26 cellular contexts compared by ENCODE assay signal in genomic region chr4:48049483-48049882, GRCh38. TPM values are rescaled to one million over a fixed set of nuclear protein-coding genes. Genes with fewer than 3 reads are reported as not detected.
"Had no signal": no experiment of that assay in that cellular context is flagged by ENCODE, and none has a peak within 500 bp of the region (broad histone marks: within the 10 kb centered on the region; RNA-seq: fewer than 3 reads in every experiment).

No MANE protein-coding gene starts in this region.

- H3K4me1 ChIP-seq: ascending aorta had no signal

- H3K36me3 ChIP-seq: ascending aorta had no signal

- H3K36me3 Mint-ChIP-seq: activated CD8-positive, alpha-beta memory T cell treated with anti-CD3 and anti-CD28 coated beads, Interleukin-2, amount 10 ng/mL, durations not matched to agents 7 days and 5 days; activated naive CD4-positive, alpha-beta T cell treated with anti-CD3 and anti-CD28 coated beads, Interleukin-2, amount 50 U/mL, for 24 hours; brain had no signal

- H3K27me3 ChIP-seq: ascending aorta had no signal

- H3K27ac Mint-ChIP-seq: activated CD8-positive, alpha-beta memory T cell treated with anti-CD3 and anti-CD28 coated beads, Interleukin-2, amount 10 ng/mL, durations not matched to agents 7 days and 5 days; activated T-cell treated with anti-CD3 and anti-CD28 coated beads, Interleukin-2, amount 50 U/mL, for 24 hours; activated T-helper 1 cell treated with anti-CD3 and anti-CD28 coated beads, Interleukin-12 subunit alpha, Interleukin-12 subunit beta, Interleukin-2, Interleukin-4 antibody, amounts not matched to agents 30 ng/mL and 10 ng/mL and 1 ng/mL, durations not matched to agents 14 hours and 24 hours and 36 hours; brain; T-helper 1 cell treated with Interleukin-12 subunit alpha and Interleukin-12 subunit beta and Interleukin-4 antibody, amounts not matched to agents 30 μg/mL and 1 μg/mL, for 36 hours had no signal

- H3K4me3 Mint-ChIP-seq: activated CD8-positive, alpha-beta memory T cell treated with anti-CD3 and anti-CD28 coated beads, Interleukin-2, amount 10 ng/mL, durations not matched to agents 7 days and 5 days; activated naive CD4-positive, alpha-beta T cell treated with anti-CD3 and anti-CD28 coated beads, Interleukin-2, amount 50 U/mL, for 24 hours; activated T-cell treated with anti-CD3 and anti-CD28 coated beads, Interleukin-2, amount 50 U/mL, for 24 hours; activated T-helper 1 cell treated with anti-CD3 and anti-CD28 coated beads, Interleukin-12 subunit alpha, Interleukin-12 subunit beta, Interleukin-2, Interleukin-4 antibody, amounts not matched to agents 30 ng/mL and 10 ng/mL and 1 ng/mL, durations not matched to agents 14 hours and 24 hours and 36 hours; brain; T-helper 1 cell treated with Interleukin-12 subunit alpha and Interleukin-12 subunit beta and Interleukin-4 antibody, amounts not matched to agents 30 μg/mL and 1 μg/mL, for 36 hours had no signal

- DNase-seq: activated CD4-positive, alpha-beta T cell treated with anti-CD3 and anti-CD28 coated beads for 4 hours; activated CD4-positive, alpha-beta T cell treated with anti-CD3 and anti-CD28 coated beads, Interleukin-2, amount 50 U/mL, for 48 hours; activated CD8-positive, alpha-beta memory T cell treated with anti-CD3 and anti-CD28 coated beads, Interleukin-2, amount 10 ng/mL, durations not matched to agents 7 days and 5 days; activated effector memory CD4-positive, alpha-beta T cell treated with Interleukin-2 at 50 U/mL for 16 hours; activated naive CD4-positive, alpha-beta T cell; activated T-cell treated with anti-CD3 and anti-CD28 coated beads, Interleukin-2, amount 50 U/mL, for 24 hours; Kasumi-1; MV-4-11; NCI-H1092 treated with DMSO at 0.1 percent for 48 hours; NCI-H1436; NCI-H1694 treated with DMSO at 0.1 percent for 48 hours; NCI-H2029 treated with DMSO at 0.1 percent for 48 hours; NCI-H345; NCI-H510A treated with DMSO at 0.1 percent for 48 hours; NCI-H69; NK-92 treated with Interleukin-12 subunit alpha and Interleukin-12 subunit beta, amount 100 ng/mL, for 24 hours; PC-3; SHP77 treated with DMSO at 0.1 percent for 48 hours; T-helper 9 cell had no signal

- H3K9me3 ChIP-seq: ascending aorta had no signal

- H3K27me3 Mint-ChIP-seq: activated naive CD4-positive, alpha-beta T cell treated with anti-CD3 and anti-CD28 coated beads, Interleukin-2, amount 50 U/mL, for 24 hours had no signal

- H3K9me3 Mint-ChIP-seq: activated naive CD4-positive, alpha-beta T cell treated with anti-CD3 and anti-CD28 coated beads, Interleukin-2, amount 50 U/mL, for 24 hours; activated T-cell treated with anti-CD3 and anti-CD28 coated beads, Interleukin-2, amount 50 U/mL, for 24 hours; activated T-helper 1 cell treated with anti-CD3 and anti-CD28 coated beads, Interleukin-12 subunit alpha, Interleukin-12 subunit beta, Interleukin-2, Interleukin-4 antibody, amounts not matched to agents 30 ng/mL and 10 ng/mL and 1 ng/mL, durations not matched to agents 14 hours and 24 hours and 36 hours; brain; T-helper 1 cell treated with Interleukin-12 subunit alpha and Interleukin-12 subunit beta and Interleukin-4 antibody, amounts not matched to agents 30 μg/mL and 1 μg/mL, for 36 hours had no signal

- ATAC-seq: activated CD4-positive, CD25-positive, alpha-beta regulatory T cell treated with anti-CD3 and anti-CD28 coated beads, Interleukin-2, amount 50 U/mL, for 24 hours; activated CD8-positive, alpha-beta memory T cell treated with anti-CD3 and anti-CD28 coated beads, Interleukin-2, amount 10 ng/mL, durations not matched to agents 7 days and 5 days; PC-3 had no signal

- H3K27ac ChIP-seq: ascending aorta, VCaP had no signal

- H3K4me3 ChIP-seq: ascending aorta had no signal

- H3K4me1 Mint-ChIP-seq: brain had no signal

RNA-seq across cellular contexts. Expression of gene CNGA1, which starts 33.0 kb away (rescaled TPM):
- total RNA-seq: activated CD8-positive, alpha-beta memory T cell treated with anti-CD3 and anti-CD28 coated beads, Interleukin-2, amount 10 ng/mL, durations not matched to agents 7 days and 5 days; activated T-helper 1 cell treated with anti-CD3 and anti-CD28 coated beads, Interleukin-12 subunit alpha, Interleukin-12 subunit beta, Interleukin-2, Interleukin-4 antibody, amounts not matched to agents 30 ng/mL and 10 ng/mL and 1 ng/mL, durations not matched to agents 14 hours and 24 hours and 36 hours; ascending aorta had no signal
